ENCODE assay signal across 10 cellular contexts in the genomic region with DNA sequence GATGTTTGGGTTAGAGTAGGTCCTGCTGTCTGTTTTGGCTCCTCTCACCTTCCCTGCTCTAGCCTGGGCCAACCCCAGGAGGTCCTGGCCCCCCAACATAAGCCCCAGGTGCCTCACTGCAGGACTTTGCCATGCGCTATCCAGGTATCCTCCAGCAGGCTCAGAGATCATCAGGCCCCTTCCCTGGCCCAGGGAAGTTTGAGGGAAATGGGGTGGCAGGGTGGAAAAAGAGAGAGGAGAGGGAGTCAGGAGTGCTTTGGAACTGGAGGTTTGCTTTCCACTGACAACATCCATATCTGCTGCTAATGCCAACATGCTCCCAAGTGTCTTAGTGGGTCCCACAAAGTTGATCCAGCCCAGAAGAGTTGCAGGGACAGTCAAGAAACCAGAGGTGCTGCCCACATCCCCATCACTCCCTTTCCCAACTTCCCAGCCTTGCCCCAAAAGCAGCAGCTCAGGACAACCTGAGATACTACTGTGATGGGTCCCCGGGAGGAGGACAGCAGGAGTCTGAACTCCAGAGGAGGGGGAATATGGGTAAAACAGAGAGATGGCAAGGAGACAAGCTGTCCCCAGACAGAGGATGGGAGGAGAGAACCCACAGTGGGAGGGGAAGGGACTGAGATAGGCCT. TPM values are rescaled to one million over a fixed set of nuclear protein-coding genes. Genes with fewer than 3 reads are reported as not detected.
DNase-seq lines count a peak whose midpoint lies in the region; ATAC-seq and TF ChIP-seq lines count a peak whose summit lies in the region.
"Had no signal": no experiment of that assay in that cellular context is flagged by ENCODE, and none has a peak within 500 bp of the region (broad histone marks: within the 10 kb centered on the region; RNA-seq: fewer than 3 reads in every experiment).

No MANE protein-coding gene starts in this region.

- H3K4me3 Mint-ChIP-seq in activated T-cell treated with anti-CD3 and anti-CD28 coated beads, Interleukin-2, amount 50 U/mL, for 24 hours = no peak overlapping the region
- H3K4me3 Mint-ChIP-seq: B cell had no signal

- TF ChIP-seq POLR2A in transverse colon (IDR thresholded peaks at IDR 0.05) = no peak

- no peak for TF ChIP-seq EP300 in transverse colon (IDR thresholded peaks at IDR 0.05; ENCODE audit: low read depth)

- H3K4me1 Mint-ChIP-seq in activated T-cell treated with anti-CD3 and anti-CD28 coated beads, Interleukin-2, amount 50 U/mL, for 24 hours (ENCODE audit: low read depth) = peaks cover 40% of the 10 kb centered on the region

- intact Hi-C loops in colonic mucosa (cut with DNase I) = no loop called here
- intact Hi-C loops in transverse colon (cut with DNase I; ENCODE audit: low total_unique reads) = no loop called here

- WGBS in mesodermal cell (ENCODE audit: insufficient coverage in 2 of 2), 2 experiments = 76 to 80% methylated on average over 1 to 2 of the region's 2 CpGs
- WGBS in transverse colon (ENCODE audit: low coverage in 1 of 2), 2 donors = 40 to 85% methylated on average over 1 to 2 of the region's 2 CpGs

- H3K27me3 ChIP-seq in colonic mucosa = no peaks in the 10 kb centered on the region
- H3K27me3 ChIP-seq in transverse colon = no peaks in the 10 kb centered on the region

- peak overlapping the region; percentile 86 to 87 for H3K9ac ChIP-seq in colonic mucosa (ENCODE audit: low read depth in 2 of 2, low read length in 2 of 2)

- H3K9me3 Mint-ChIP-seq in activated T-cell treated with anti-CD3 and anti-CD28 coated beads, Interleukin-2, amount 50 U/mL, for 24 hours = no peaks in the 10 kb centered on the region

- peak overlapping the region; percentile 35 for H3K4me3 ChIP-seq in colonic mucosa
- H3K4me3 ChIP-seq in mesodermal cell (ENCODE audit: extremely low read depth, insufficient read depth, low read length, poor library complexity, severe bottlenecking) = peak overlapping the region; percentile 43
- peak overlapping the region; percentile 24 to 57 (median 46) for H3K4me3 ChIP-seq in transverse colon

- H3K9me3 ChIP-seq in colonic mucosa = no peaks in the 10 kb centered on the region
- H3K9me3 ChIP-seq in mesodermal cell (ENCODE audit: control insufficient read depth, low read length) = no peaks in the 10 kb centered on the region
- H3K9me3 ChIP-seq in transverse colon = no peaks in the 10 kb centered on the region

- no peak for DNase-seq in activated T-cell treated with anti-CD3 and anti-CD28 coated beads, Interleukin-2, amount 50 U/mL, for 24 hours
- DNase-seq in activated T-cell treated with anti-CD3 and anti-CD28 coated beads for 4 hours = no peak
- no peak for DNase-seq in colonic mucosa
- DNase-seq in transverse colon = peak; percentile 7
- DNase-seq in DMS79 treated with DMSO at 0.1 percent for 48 hours (lab: John Stamatoyannopoulos, UW) = no peak
- DNase-seq: NCI-H526 treated with DMSO at 0.1 percent for 48 hours had no signal

- H3K27ac Mint-ChIP-seq in activated T-cell treated with anti-CD3 and anti-CD28 coated beads, Interleukin-2, amount 50 U/mL, for 24 hours = peak overlapping the region; percentile 16

- H3K27me3 Mint-ChIP-seq in activated T-cell treated with anti-CD3 and anti-CD28 coated beads, Interleukin-2, amount 50 U/mL, for 24 hours = peaks cover 4% of the 10 kb centered on the region
- H3K27me3 Mint-ChIP-seq: B cell had no signal

- H3K27ac ChIP-seq in colonic mucosa (peak overlapping the region; percentile 97), mesodermal cell (ENCODE audit: low read depth, low read length, severe bottlenecking) (peak overlapping the region; percentile 95), transverse colon (peak overlapping the region; percentile 89 to 98 (median 96))

- H3K36me3 ChIP-seq in colonic mucosa (no peaks in the 10 kb centered on the region), mesodermal cell (ENCODE audit: control insufficient read depth, insufficient read depth, low read length) (peaks cover 4% of the 10 kb centered on the region), transverse colon (no peaks in the 10 kb centered on the region)

- in situ Hi-C loops in transverse colon (cut with MboI; ENCODE audit: low pct_ligation_motif_present in 1 of 4, low pct_unique_long_range_greater_than_20kb in 1 of 4, low sequenced_read_pairs in 3 of 4) = loop anchor here in 2 of 4 donors (25.0 kb wide), 2 partner anchors 137 to 237 kb away; partner anchors contain the start of genes CSAD (in 1 of the 2), MYG1 (in 1 of the 2), PFDN5 (in 1 of the 2) and ZNF740 (in 1 of the 2)

- TF ChIP-seq CTCF in colonic mucosa (IDR thresholded peaks at IDR 0.05) (no peak), transverse colon (IDR thresholded peaks at IDR 0.05) (no peak)

- H3K4me1 ChIP-seq in colonic mucosa (peaks cover 38% of the 10 kb centered on the region), mesodermal cell (ENCODE audit: control insufficient read depth, insufficient read depth, low read length, poor library complexity, severe bottlenecking) (peaks cover 64% of the 10 kb centered on the region), transverse colon (peaks cover 42 to 89% (median 75%) of the 10 kb centered on the region in 4 donors)

- ATAC-seq in HG03135 (IDR thresholded peaks at IDR 0.05; ENCODE audit: unreplicated experiment) (no peak), HG03196 (IDR thresholded peaks at IDR 0.05; ENCODE audit: unreplicated experiment) (no peak)

- peaks cover 3% of the 10 kb centered on the region for H3K36me3 Mint-ChIP-seq in activated T-cell treated with anti-CD3 and anti-CD28 coated beads, Interleukin-2, amount 50 U/mL, for 24 hours (ENCODE audit: low read depth)

RNA-seq across cellular contexts. Expression of gene TNS2, which starts 0.7 kb away (rescaled TPM):
- total RNA-seq in colonic mucosa (10 to 100 TPM; 26.0 to 27.1 TPM), transverse colon (100 to 1,000 TPM in 2 of 4 donors, 10 to 100 TPM in 2; 48.2 to 397 (median 169) TPM)
- polyA plus RNA-seq in mesodermal cell (2013, experiment 1 of 2) = 30.9 TPM
- 19.3 TPM for polyA plus RNA-seq in mesodermal cell (2013, experiment 2 of 2)

RNA-seq across cellular contexts. Expression of gene SPRYD3, which starts 28.6 kb away (rescaled TPM):
- total RNA-seq in colonic mucosa (10 to 100 TPM; 32.5 to 35.0 TPM), transverse colon (10 to 100 TPM; 10.1 to 27.0 (median 21.9) TPM)
- 9.6 TPM for polyA plus RNA-seq in mesodermal cell (2013, experiment 1 of 2)
- 7.3 TPM for polyA plus RNA-seq in mesodermal cell (2013, experiment 2 of 2)

RNA-seq across cellular contexts. Expression of gene EIF4B, which starts 44.3 kb away (rescaled TPM):
- 100 to 1,000 TPM; 398 to 455 TPM for total RNA-seq in colonic mucosa
- polyA plus RNA-seq in mesodermal cell (2013, experiment 1 of 2) = 346 TPM
- 376 TPM for polyA plus RNA-seq in mesodermal cell (2013, experiment 2 of 2)
- 100 to 1,000 TPM; 175 to 383 (median 261) TPM for total RNA-seq in transverse colon

RNA-seq across cellular contexts. Expression of gene IGFBP6, which starts 46.9 kb away (rescaled TPM):
- total RNA-seq in colonic mucosa (10 to 100 TPM in 1 of 2 donors, 1 to 10 TPM in 1; 7.2 to 14.6 TPM), transverse colon (100 to 1,000 TPM in 1 of 4 donors, 10 to 100 TPM in 3; 38.5 to 106 (median 94.5) TPM)
- polyA plus RNA-seq in mesodermal cell (2013, experiment 1 of 2) = 26.4 TPM
- 25.5 TPM for polyA plus RNA-seq in mesodermal cell (2013, experiment 2 of 2)
- total RNA-seq: B cell had no signal

RNA-seq across cellular contexts. Expression of gene SOAT2, which starts 52.7 kb away (rescaled TPM):
- total RNA-seq in colonic mucosa (under 1 TPM in 1 of 2 donors, not detected in 1; 0.12 TPM), transverse colon (under 1 TPM in 1 of 4 donors, not detected in 3; 0.41 TPM)
- not detected for polyA plus RNA-seq in mesodermal cell (2013, experiment 1 of 2)
- polyA plus RNA-seq in mesodermal cell (2013, experiment 2 of 2) = not detected
- total RNA-seq: B cell had no signal
